Comparison of ENCODE assay signal across 20 cellular contexts in genomic region chr11:92284558-92284957, GRCh38. TPM values are rescaled to one million over a fixed set of nuclear protein-coding genes. Genes with fewer than 3 reads are reported as not detected.
DNase-seq lines count a peak whose midpoint lies in the region; ATAC-seq and TF ChIP-seq lines count a peak whose summit lies in the region.
"Had no signal": no experiment of that assay in that cellular context is flagged by ENCODE, and none has a peak within 500 bp of the region (broad histone marks: within the 10 kb centered on the region; RNA-seq: fewer than 3 reads in every experiment).

No MANE protein-coding gene starts in this region.

- intact Hi-C loops in Caco-2 (cut with micrococcal nuclease; ENCODE audit: unreplicated experiment), result no loop called here
- intact Hi-C loops in heart left ventricle (cut with DNase I), result no loop called here
- intact Hi-C loops in left ventricle myocardium superior (cut with micrococcal nuclease), result no loop called here

- TF ChIP-seq POLR2A in heart left ventricle (IDR thresholded peaks at IDR 0.05), result no peak

- no peaks in the 10 kb centered on the region for H3K27me3 Mint-ChIP-seq in Caco-2 (ENCODE audit: insufficient read depth, unreplicated experiment)
- H3K27me3 Mint-ChIP-seq: CD4-positive, alpha-beta T cell; IgD-negative memory B cell had no signal

- CTCF ChIA-PET in Caco-2 (lab: Charles Lee), result no interaction called here

- H3K36me3 ChIP-seq in Caco-2 (ENCODE audit: control insufficient read depth, insufficient read depth, low read length) (no peaks in the 10 kb centered on the region; the same call in 1 of the 2 replicates), heart left ventricle (no peaks in the 10 kb centered on the region)

- no peaks in the 10 kb centered on the region for H3K27me3 ChIP-seq in Caco-2 (replicated peaks; ENCODE audit: control insufficient read depth, insufficient read depth, low read length)
- no peaks in the 10 kb centered on the region for H3K27me3 ChIP-seq in heart left ventricle

- H3K27ac Mint-ChIP-seq in Caco-2 (ENCODE audit: unreplicated experiment), result peak overlapping the region; percentile 40
- H3K27ac Mint-ChIP-seq: CD4-positive, alpha-beta T cell; H9; IgD-negative memory B cell had no signal

- POLR2A ChIA-PET in Caco-2 (lab: Charles Lee), result no interaction called here

- H3K4me1 ChIP-seq in Caco-2 (peaks cover 61% of the 10 kb centered on the region), heart left ventricle (peaks cover 0 to 9% (median 0%) of the 10 kb centered on the region in 12 donors)

- H3K9me3 Mint-ChIP-seq in Caco-2 (ENCODE audit: unreplicated experiment), result peaks cover 12% of the 10 kb centered on the region
- H3K9me3 Mint-ChIP-seq: CD4-positive, alpha-beta T cell; H9 had no signal

- no peak overlapping the region for H3K27ac ChIP-seq in heart left ventricle
- H3K27ac ChIP-seq: C4-2B had no signal

- no peak for TF ChIP-seq CTCF in Caco-2 (IDR thresholded peaks at IDR 0.05; ENCODE audit: insufficient read depth in 1 of 2, low read depth in 1 of 2, low read length in 1 of 2, severe bottlenecking in 1 of 2, unreplicated experiment in 1 of 2)
- no peak for TF ChIP-seq CTCF in heart left ventricle (IDR thresholded peaks at IDR 0.05)

- peak; percentile 78 to 96 (median 84) for ATAC-seq in heart left ventricle
- ATAC-seq in left ventricle myocardium superior, result peak; percentile 99
- no peak for ATAC-seq in GM21381 (IDR thresholded peaks at IDR 0.05; ENCODE audit: unreplicated experiment)
- no peak for ATAC-seq in GM19452 (IDR thresholded peaks at IDR 0.05; ENCODE audit: unreplicated experiment)
- ATAC-seq: HepG2 had no signal

- H3K4me3 ChIP-seq in Caco-2 (ENCODE audit: low read depth, low read length) (no peak overlapping the region), heart left ventricle (no peak overlapping the region)

- no TSS peak for BruUV-seq in Caco-2 (replicated peaks; lab: Mats Ljungman, UMichigan)

- peaks cover 61% of the 10 kb centered on the region for H3K4me1 Mint-ChIP-seq in Caco-2 (ENCODE audit: low read depth, unreplicated experiment)
- H3K4me1 Mint-ChIP-seq: IgD-negative memory B cell had no signal

- H3K9me3 ChIP-seq in Caco-2 (no peaks in the 10 kb centered on the region; the same call in 1 of the 2 replicates), heart left ventricle (no peaks in the 10 kb centered on the region)

- WGBS in heart left ventricle, 4 donors, result 42 to 56% (median 47%) methylated on average over 5 of the region's 5 CpGs

- no peak for DNase-seq in Caco-2
- peak; percentile 31 for DNase-seq in EH (ENCODE audit: low read depth)
- DNase-seq in heart left ventricle, result peak in 3 of 5 donors; percentile 11 to 31 (median 26)
- DNase-seq in left ventricle myocardium superior, result peak; percentile 33
- DNase-seq in RKO (ENCODE audit: low spot score), result no peak
- no peak for DNase-seq in activated effector memory CD4-positive, alpha-beta T cell treated with Interleukin-2 at 50 U/mL for 16 hours
- DNase-seq: ACHN; AML-193; CD4-positive, alpha-beta T cell; DMS153; DMS79; GF-D8; GOT3; H9; KBM-7 had no signal

- peaks cover 6% of the 10 kb centered on the region for H3K36me3 Mint-ChIP-seq in Caco-2 (ENCODE audit: insufficient read depth, unreplicated experiment)
- H3K36me3 Mint-ChIP-seq: IgD-negative memory B cell had no signal

- no peak overlapping the region for H3K4me3 Mint-ChIP-seq in Caco-2 (ENCODE audit: unreplicated experiment)
- H3K4me3 Mint-ChIP-seq: CD4-positive, alpha-beta T cell; H9; IgD-negative memory B cell had no signal

RNA-seq across cellular contexts. Expression of gene FAT3, which starts 59.9 kb away (rescaled TPM):
- total RNA-seq in Caco-2 (2022) (0.02 TPM in 1 of 2 replicates, not detected in the other), heart left ventricle (1 to 10 TPM in 3 of 9 donors, under 1 TPM in 5, not detected in 1; 0.05 to 2.2 (median 0.25) TPM), left ventricle myocardium superior (0.47 TPM)
- polyA plus RNA-seq in heart left ventricle, result under 1 TPM; under 0.01 to 0.04 TPM
- total RNA-seq: CD4-positive, alpha-beta T cell; HepG2 had no signal
- polyA plus RNA-seq: HepG2, IgD-negative memory B cell had no signal

Comparison
In these comparisons a context has a peak if more than half of its experiments do, and no peak if none do; other contexts are left out.
1. DNase-seq: peak in EH (single experiment), heart left ventricle (3 of 5) and left ventricle myocardium superior (single experiment); none in Caco-2 (0 of 2), RKO (single experiment) and activated effector memory CD4-positive, alpha-beta T cell treated with Interleukin-2 at 50 U/mL for 16 hours (single experiment).
2. ATAC-seq: peak in heart left ventricle (4 of 4) and left ventricle myocardium superior (single experiment); none in GM21381 (single experiment) and GM19452 (single experiment).